8 cellular contexts compared by ENCODE assay signal in genomic region chr4:165325732-165326512, GRCh38. TPM values are rescaled to one million over a fixed set of nuclear protein-coding genes. Genes with fewer than 3 reads are reported as not detected.
DNase-seq lines count a peak whose midpoint lies in the region; ATAC-seq and TF ChIP-seq lines count a peak whose summit lies in the region.

No MANE protein-coding gene starts in this region.

- H3K4me1 ChIP-seq in CD4-positive, alpha-beta memory T cell (ENCODE audit: insufficient read depth, low read length): peaks cover 37% of the 10 kb centered on the region
- H3K4me1 ChIP-seq in KMS-11 (ENCODE audit: low read depth, poor library complexity, severe bottlenecking): peaks cover 43% of the 10 kb centered on the region

- H3K4me3 Mint-ChIP-seq in CD4-positive, alpha-beta memory T cell: peak overlapping the region in 6 of 8 donors; percentile 2 to 65 (median 52)
- peak overlapping the region; percentile 41 for H3K4me3 Mint-ChIP-seq in memory B cell

- ATAC-seq in memory B cell (ENCODE audit: low read depth) (no peak), GM18858 (IDR thresholded peaks at IDR 0.05; ENCODE audit: unreplicated experiment) (no peak)

- H3K27me3 ChIP-seq in CD4-positive, alpha-beta memory T cell (ENCODE audit: insufficient read depth, low read length): no peaks in the 10 kb centered on the region
- H3K27me3 ChIP-seq in KMS-11 (ENCODE audit: insufficient read depth, low read depth): no peaks in the 10 kb centered on the region

- H4K20me1 ChIP-seq in KMS-11 (ENCODE audit: insufficient read depth): peaks cover 13% of the 10 kb centered on the region; the same call in 1 of the 2 replicates

- POLR2A ChIA-PET in CD4-positive, alpha-beta memory T cell (lab: Charles Lee; ENCODE audit: partially characterized antibody): interaction anchor here (1.1 to 3.7 kb wide), 2 partner anchors 117 to 213 kb away, joined by 4 to 27 read pairs; partner anchors contain the start of gene TMEM192

- H3K27me3 Mint-ChIP-seq in CD4-positive, alpha-beta memory T cell: no peaks in the 10 kb centered on the region
- H3K27me3 Mint-ChIP-seq in memory B cell: no peaks in the 10 kb centered on the region

- intact Hi-C loops in CD4-positive, alpha-beta memory T cell (cut with micrococcal nuclease): loop anchor here (5.0 to 10.0 kb wide), 3 partner anchors 71 to 369 kb away; no protein-coding TSS in a partner anchor

- CTCF ChIA-PET in CD4-positive, alpha-beta memory T cell (lab: Charles Lee; ENCODE audit: partially characterized antibody): interaction anchor here (1.6 to 4.5 kb wide), 2 partner anchors 117 to 213 kb away, joined by 4 to 19 read pairs; partner anchors contain the start of gene TMEM192

- H3K27ac Mint-ChIP-seq in CD4-positive, alpha-beta memory T cell: peak overlapping the region in 5 of 7 donors; percentile 36 to 88 (median 63)
- no peak overlapping the region for H3K27ac Mint-ChIP-seq in memory B cell

- H3K79me2 ChIP-seq in KMS-11 (ENCODE audit: insufficient read depth, low read depth): peaks cover 32% of the 10 kb centered on the region

- no peaks in the 10 kb centered on the region for H3K36me3 ChIP-seq in CD4-positive, alpha-beta memory T cell (ENCODE audit: insufficient read depth, low read length)
- no peaks in the 10 kb centered on the region for H3K36me3 ChIP-seq in KMS-11 (ENCODE audit: insufficient read depth)

- no peaks in the 10 kb centered on the region for H3K9me3 Mint-ChIP-seq in CD4-positive, alpha-beta memory T cell
- H3K9me3 Mint-ChIP-seq in memory B cell: no peaks in the 10 kb centered on the region

- H3K27ac ChIP-seq in CD4-positive, alpha-beta memory T cell (ENCODE audit: low read depth, low read length): no peak overlapping the region
- peak overlapping the region; percentile 61; the same call in 1 of the 2 replicates for H3K27ac ChIP-seq in KMS-11

- no peaks in the 10 kb centered on the region for H3K9me3 ChIP-seq in CD4-positive, alpha-beta memory T cell (ENCODE audit: control insufficient read depth in 1 of 2, low read length in 2 of 2)

- H3K4me3 ChIP-seq in CD4-positive, alpha-beta memory T cell (ENCODE audit: low read length in 2 of 2): no peak overlapping the region
- H3K4me3 ChIP-seq in KMS-11 (IDR thresholded peaks at IDR 0.05; ENCODE audit: insufficient read depth, low read depth, low read length): no peak overlapping the region
- no peak overlapping the region for H3K4me3 ChIP-seq in astrocyte of the spinal cord (ENCODE audit: low read depth, low read length)

- no peak overlapping the region for H3K9ac ChIP-seq in KMS-11

- in situ Hi-C loops in astrocyte of the spinal cord (cut with HindIII; ENCODE audit: low sequenced_read_pairs): no loop called here

- TF ChIP-seq CTCF in KMS-11 (conservative IDR thresholded peaks at IDR 0.05; ENCODE audit: low read depth, low read length): no peak
- no peak for TF ChIP-seq CTCF in astrocyte of the spinal cord (IDR thresholded peaks at IDR 0.05; ENCODE audit: low read depth, low read length)

- H3K36me3 Mint-ChIP-seq in CD4-positive, alpha-beta memory T cell: peaks cover 3 to 5% of the 10 kb centered on the region in 2 donors
- H3K36me3 Mint-ChIP-seq in memory B cell: peaks cover 6% of the 10 kb centered on the region

- peak overlapping the region; percentile 75 for H3K4me2 ChIP-seq in KMS-11

- peak overlapping the region; percentile 94 for H2AFZ ChIP-seq in KMS-11 (ENCODE audit: low read depth)

- peaks cover 11 to 22% (median 14%) of the 10 kb centered on the region in 4 donors for H3K4me1 Mint-ChIP-seq in CD4-positive, alpha-beta memory T cell
- H3K4me1 Mint-ChIP-seq in memory B cell: peaks cover 17% of the 10 kb centered on the region

- no peak for DNase-seq in CD4-positive, alpha-beta memory T cell
- DNase-seq in astrocyte of the spinal cord (ENCODE audit: low read depth, low spot score) (peak; percentile 84), memory B cell (ENCODE audit: low spot score in 2 of 2) (no peak), DMS 273 (lab: John Stamatoyannopoulos, UW; ENCODE audit: unreplicated experiment) (no peak), NCI-H748 treated with DMSO at 0.1 percent for 48 hours (lab: John Stamatoyannopoulos, UW) (no peak), NCI-H524 treated with DMSO at 0.1 percent for 48 hours (lab: John Stamatoyannopoulos, UW) (no peak)

RNA-seq across cellular contexts. Expression of gene MSMO1, which starts 1.5 kb away (rescaled TPM):
- 10 to 100 TPM; 24.4 to 24.8 TPM for total RNA-seq in CD4-positive, alpha-beta memory T cell
- polyA plus RNA-seq in CD4-positive, alpha-beta memory T cell: 10 to 100 TPM; 28.5 to 34.0 TPM

RNA-seq across cellular contexts. Expression of gene CPE, which starts 52.9 kb away (rescaled TPM):
- total RNA-seq in CD4-positive, alpha-beta memory T cell: not detected
- polyA plus RNA-seq in CD4-positive, alpha-beta memory T cell: not detected
